In the genomic region with DNA sequence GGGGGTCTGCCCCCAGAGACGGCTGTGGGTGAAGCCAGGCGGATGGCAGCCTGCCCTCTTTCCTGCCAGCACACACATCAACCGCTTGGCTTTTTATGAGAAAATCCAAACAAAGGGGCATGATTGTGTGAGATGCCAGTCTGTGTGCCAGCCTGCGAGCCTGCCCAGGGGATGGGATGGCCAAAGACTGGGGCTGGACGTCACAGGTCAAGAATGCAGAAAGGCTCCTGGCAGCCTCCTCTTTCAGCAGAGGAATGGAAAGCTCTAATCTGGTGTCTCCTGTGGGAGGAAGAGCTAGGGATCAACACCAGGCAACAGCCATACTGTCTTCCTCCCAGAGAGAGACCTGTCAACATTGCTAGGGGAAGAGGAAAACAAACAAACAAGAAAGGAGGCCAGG, we compare ENCODE assay signal across 14 cellular contexts. TPM values are rescaled to one million over a fixed set of nuclear protein-coding genes. Genes with fewer than 3 reads are reported as not detected.
DNase-seq lines count a peak whose midpoint lies in the region; ATAC-seq and TF ChIP-seq lines count a peak whose summit lies in the region.
"Had no signal": no experiment of that assay in that cellular context is flagged by ENCODE, and none has a peak within 500 bp of the region (broad histone marks: within the 10 kb centered on the region; RNA-seq: fewer than 3 reads in every experiment).

No MANE protein-coding gene starts in this region.

- TF ChIP-seq CTCF in AG10803 (conservative IDR thresholded peaks at IDR 0.05; ENCODE audit: low read length) (no peak), osteocyte (IDR thresholded peaks at IDR 0.05) (no peak)

- no peak overlapping the region for H3K4me3 Mint-ChIP-seq in osteocyte (ENCODE audit: unreplicated experiment)
- no peak overlapping the region for H3K4me3 Mint-ChIP-seq in activated CD8-positive, alpha-beta memory T cell treated with anti-CD3 and anti-CD28 coated beads, Interleukin-2, amount 10 ng/mL, durations not matched to agents 7 days and 5 days
- H3K4me3 Mint-ChIP-seq: activated CD8-positive, alpha-beta T cell treated with anti-CD3 and anti-CD28 coated beads for 36 hours; activated naive CD4-positive, alpha-beta T cell treated with anti-CD3 and anti-CD28 coated beads, Interleukin-2, amount 10 ng/mL, durations not matched to agents 7 days and 5 days; neural crest cell had no signal

- H3K4me3 ChIP-seq in AG10803 (ENCODE audit: low read length) (no peak overlapping the region), MG63 (no peak overlapping the region)

- peaks cover 38% of the 10 kb centered on the region for H3K4me1 Mint-ChIP-seq in osteocyte (ENCODE audit: unreplicated experiment)
- H3K4me1 Mint-ChIP-seq in activated CD8-positive, alpha-beta memory T cell treated with anti-CD3 and anti-CD28 coated beads, Interleukin-2, amount 10 ng/mL, durations not matched to agents 7 days and 5 days, result peaks cover 20% of the 10 kb centered on the region

- peak overlapping the region; percentile 71 for H3K27ac Mint-ChIP-seq in osteocyte (ENCODE audit: unreplicated experiment)
- H3K27ac Mint-ChIP-seq in activated CD8-positive, alpha-beta memory T cell treated with anti-CD3 and anti-CD28 coated beads, Interleukin-2, amount 10 ng/mL, durations not matched to agents 7 days and 5 days, result no peak overlapping the region
- H3K27ac Mint-ChIP-seq: activated CD8-positive, alpha-beta T cell treated with anti-CD3 and anti-CD28 coated beads for 36 hours; activated naive CD4-positive, alpha-beta T cell treated with anti-CD3 and anti-CD28 coated beads, Interleukin-2, amount 10 ng/mL, durations not matched to agents 7 days and 5 days had no signal

- H3K9me3 ChIP-seq in MG63, result no peaks in the 10 kb centered on the region

- H3K27me3 Mint-ChIP-seq in osteocyte (ENCODE audit: unreplicated experiment), result no peaks in the 10 kb centered on the region
- H3K27me3 Mint-ChIP-seq in activated CD8-positive, alpha-beta memory T cell treated with anti-CD3 and anti-CD28 coated beads, Interleukin-2, amount 10 ng/mL, durations not matched to agents 7 days and 5 days, result peaks cover 24% of the 10 kb centered on the region

- ATAC-seq in activated CD8-positive, alpha-beta memory T cell treated with anti-CD3 and anti-CD28 coated beads, Interleukin-2, amount 10 ng/mL, durations not matched to agents 7 days and 5 days, result no peak
- ATAC-seq: activated CD8-positive, alpha-beta T cell treated with anti-CD3 and anti-CD28 coated beads for 36 hours had no signal

- no peaks in the 10 kb centered on the region for H3K9me3 Mint-ChIP-seq in osteocyte (ENCODE audit: unreplicated experiment)
- H3K9me3 Mint-ChIP-seq in activated CD8-positive, alpha-beta memory T cell treated with anti-CD3 and anti-CD28 coated beads, Interleukin-2, amount 10 ng/mL, durations not matched to agents 7 days and 5 days (ENCODE audit: low read depth), result no peaks in the 10 kb centered on the region
- H3K9me3 Mint-ChIP-seq: activated CD8-positive, alpha-beta T cell treated with anti-CD3 and anti-CD28 coated beads for 36 hours; activated naive CD4-positive, alpha-beta T cell treated with anti-CD3 and anti-CD28 coated beads, Interleukin-2, amount 10 ng/mL, durations not matched to agents 7 days and 5 days; neural crest cell had no signal

- H3K36me3 Mint-ChIP-seq in osteocyte (ENCODE audit: unreplicated experiment), result no peaks in the 10 kb centered on the region
- H3K36me3 Mint-ChIP-seq in activated CD8-positive, alpha-beta memory T cell treated with anti-CD3 and anti-CD28 coated beads, Interleukin-2, amount 10 ng/mL, durations not matched to agents 7 days and 5 days, result peaks cover 1% of the 10 kb centered on the region
- H3K36me3 Mint-ChIP-seq: activated naive CD4-positive, alpha-beta T cell treated with anti-CD3 and anti-CD28 coated beads, Interleukin-2, amount 10 ng/mL, durations not matched to agents 7 days and 5 days had no signal

- no peaks in the 10 kb centered on the region for H3K36me3 ChIP-seq in MG63

- H3K27me3 ChIP-seq in MG63, result no peaks in the 10 kb centered on the region

- CTCF ChIA-PET in activated CD8-positive, alpha-beta memory T cell treated with anti-CD3 and anti-CD28 coated beads, Interleukin-2, amount 10 ng/mL, durations not matched to agents 7 days and 5 days (lab: Charles Lee), result no interaction called here

- DNase-seq in AG10803 (ENCODE audit: low read depth), result peak; percentile 49
- peak; percentile 90 for DNase-seq in MG63
- peak; percentile 51 for DNase-seq in epidermal melanocyte (ENCODE audit: insufficient read length, low spot score)
- DNase-seq in osteocyte (ENCODE audit: extremely low spot score, unreplicated experiment), result peak; percentile 76
- no peak for DNase-seq in activated CD8-positive, alpha-beta memory T cell treated with anti-CD3 and anti-CD28 coated beads, Interleukin-2, amount 10 ng/mL, durations not matched to agents 7 days and 5 days
- DNase-seq in SK-N-DZ (ENCODE audit: low spot score), result no peak
- DNase-seq in dermis blood vessel endothelial cell, result no peak
- no peak for DNase-seq in activated effector memory CD4-positive, alpha-beta T cell treated with Interleukin-2 at 50 U/mL for 16 hours
- DNase-seq: activated CD8-positive, alpha-beta T cell treated with anti-CD3 and anti-CD28 coated beads for 36 hours; activated naive CD4-positive, alpha-beta T cell treated with anti-CD3 and anti-CD28 coated beads, Interleukin-2, amount 10 ng/mL, durations not matched to agents 7 days and 5 days; NCI-H1105 treated with DMSO at 0.1 percent for 48 hours; stimulated activated CD8-positive, alpha-beta memory T cell treated with anti-CD3 and anti-CD28 coated beads, Interleukin-4, amount 100 ng/mL, for 48 hours; T-helper 9 cell had no signal

RNA-seq across cellular contexts. Expression of a gene that starts 15.8 kb away (rescaled TPM):
- 8.6 and 27.6 TPM in 2 replicates for total RNA-seq in MG63 (2014; rRNA removed; shearing (Covaris generic); ENCODE audit: low replicate concordance)
- total RNA-seq in osteocyte, result 61.7 and 67.2 TPM in 2 replicates
- total RNA-seq in activated CD8-positive, alpha-beta memory T cell treated with anti-CD3 and anti-CD28 coated beads, Interleukin-2, amount 10 ng/mL, durations not matched to agents 7 days and 5 days, result not detected
- polyA plus RNA-seq in SK-N-DZ (2014; cell fraction: cytosol; rRNA removed), result 757 and 774 TPM in 2 replicates
- 230 and 363 TPM in 2 replicates for polyA plus RNA-seq in SK-N-DZ (2014; cell fraction: nucleus; rRNA removed)
- total RNA-seq in dermis blood vessel endothelial cell, result 6.7 and 9.7 TPM in 2 replicates

RNA-seq across cellular contexts. Expression of a gene that starts 47.1 kb away (rescaled TPM):
- 28.6 and 36.9 TPM in 2 replicates for total RNA-seq in MG63 (2014; rRNA removed; shearing (Covaris generic); ENCODE audit: low replicate concordance)
- 20.4 and 22.0 TPM in 2 replicates for total RNA-seq in osteocyte
- total RNA-seq in activated CD8-positive, alpha-beta memory T cell treated with anti-CD3 and anti-CD28 coated beads, Interleukin-2, amount 10 ng/mL, durations not matched to agents 7 days and 5 days, result 10 to 100 TPM; 24.4 TPM
- 33.9 and 48.5 TPM in 2 replicates for polyA plus RNA-seq in SK-N-DZ (2014; cell fraction: cytosol; rRNA removed)
- polyA plus RNA-seq in SK-N-DZ (2014; cell fraction: nucleus; rRNA removed), result 52.4 and 61.1 TPM in 2 replicates
- total RNA-seq in dermis blood vessel endothelial cell, result 31.8 and 33.5 TPM in 2 replicates

RNA-seq across cellular contexts. Expression of a gene that starts 54.3 kb away (rescaled TPM):
- 73.2 and 92.0 TPM in 2 replicates for total RNA-seq in MG63 (2014; rRNA removed; shearing (Covaris generic); ENCODE audit: low replicate concordance)
- total RNA-seq in osteocyte (82.3 and 92.3 TPM in 2 replicates), dermis blood vessel endothelial cell (77.2 and 88.7 TPM in 2 replicates)
- 1 to 10 TPM; 1.3 to 2.0 TPM for total RNA-seq in activated CD8-positive, alpha-beta memory T cell treated with anti-CD3 and anti-CD28 coated beads, Interleukin-2, amount 10 ng/mL, durations not matched to agents 7 days and 5 days
- polyA plus RNA-seq in SK-N-DZ (2014; cell fraction: cytosol; rRNA removed), result 173 and 229 TPM in 2 replicates
- polyA plus RNA-seq in SK-N-DZ (2014; cell fraction: nucleus; rRNA removed), result 78.9 and 98.7 TPM in 2 replicates

Comparison
In these comparisons a context has a peak if more than half of its experiments do, and no peak if none do; other contexts are left out.
1. DNase-seq: peak in AG10803 (single experiment), MG63 (single experiment), epidermal melanocyte (single experiment) and osteocyte (single experiment); none in activated CD8-positive, alpha-beta memory T cell treated with anti-CD3 and anti-CD28 coated beads, Interleukin-2, amount 10 ng/mL, durations not matched to agents 7 days and 5 days (single experiment), SK-N-DZ (single experiment), dermis blood vessel endothelial cell (single experiment) and activated effector memory CD4-positive, alpha-beta T cell treated with Interleukin-2 at 50 U/mL for 16 hours (single experiment).
2. RNA of a gene that starts 54.3 kb away (total RNA-seq): 82.3 to 92.3 TPM in osteocyte, 73.2 to 92.0 TPM in MG63 and 77.2 to 88.7 TPM in dermis blood vessel endothelial cell; 1.3 to 2.0 TPM in activated CD8-positive, alpha-beta memory T cell treated with anti-CD3 and anti-CD28 coated beads, Interleukin-2, amount 10 ng/mL, durations not matched to agents 7 days and 5 days; every median in the first group is over 10 times any median in the second.